8 cellular contexts compared by ENCODE assay signal in genomic region chr21:26846036-26846931, GRCh38. TPM values are rescaled to one million over a fixed set of nuclear protein-coding genes. Genes with fewer than 3 reads are reported as not detected.
A peak's percentile ranks its signal among the peaks of the same experiment; 100 is the strongest.
DNase-seq lines count a peak whose midpoint lies in the region; ATAC-seq and TF ChIP-seq lines count a peak whose summit lies in the region.

No MANE protein-coding gene starts in this region.

- DNase-seq in ELF-1 (ENCODE audit: low read depth, low spot score) (peak; percentile 77), NCI-H2171 (lab: John Stamatoyannopoulos, UW) (peak; percentile 19), brain microvascular endothelial cell (peak; percentile 63), iPS DF 6.9 (ENCODE audit: low read depth, low spot score) (no peak), prostate gland (ENCODE audit: low spot score) (peak; percentile 40), NCI-H1092 (lab: John Stamatoyannopoulos, UW) (no peak), Caco-2 (no peak)

- peaks cover 4% of the 10 kb centered on the region for H3K4me1 Mint-ChIP-seq in Caco-2 (ENCODE audit: low read depth, unreplicated experiment)

- H3K27me3 ChIP-seq in brain microvascular endothelial cell (replicated peaks) (no peaks in the 10 kb centered on the region), iPS DF 6.9 (ENCODE audit: control insufficient read depth, insufficient read depth, low read length) (no peaks in the 10 kb centered on the region), prostate gland (replicated peaks; ENCODE audit: insufficient read depth) (no peaks in the 10 kb centered on the region), Caco-2 (replicated peaks; ENCODE audit: control insufficient read depth, insufficient read depth, low read length) (no peaks in the 10 kb centered on the region)

- peak overlapping the region; percentile 87 for H3K4me3 ChIP-seq in brain microvascular endothelial cell (ENCODE audit: low read depth, low read length)
- H3K4me3 ChIP-seq in iPS DF 6.9 (ENCODE audit: low read length): peak overlapping the region; percentile 49; the same call in 1 of the 2 replicates
- peak overlapping the region; percentile 50 to 53 for H3K4me3 ChIP-seq in prostate gland
- no peak overlapping the region for H3K4me3 ChIP-seq in Caco-2 (ENCODE audit: low read depth, low read length)

- ATAC-seq in GM19328 (IDR thresholded peaks at IDR 0.05; ENCODE audit: unreplicated experiment): no peak

- in situ Hi-C loops in brain microvascular endothelial cell (cut with HindIII; ENCODE audit: low pct_ligation_motif_present, low sequenced_read_pairs): no loop called here

- H3K36me3 ChIP-seq in brain microvascular endothelial cell (replicated peaks) (peaks cover 3% of the 10 kb centered on the region), iPS DF 6.9 (ENCODE audit: control insufficient read depth, insufficient read depth, low read length) (no peaks in the 10 kb centered on the region), prostate gland (no peaks in the 10 kb centered on the region), Caco-2 (ENCODE audit: control insufficient read depth, insufficient read depth, low read length) (no peaks in the 10 kb centered on the region)

- POLR2A ChIA-PET in Caco-2 (lab: Charles Lee): no interaction called here

- H3K9me3 ChIP-seq in iPS DF 6.9 (ENCODE audit: control insufficient read depth, insufficient read depth, low read length) (no peaks in the 10 kb centered on the region), prostate gland (no peaks in the 10 kb centered on the region), Caco-2 (no peaks in the 10 kb centered on the region)

- BruUV-seq in Caco-2 (replicated peaks; lab: Mats Ljungman, UMichigan): no TSS peak

- no CpG with 5 or more reads among the region's 50 CpGs for WGBS in iPS DF 6.9 (ENCODE audit: insufficient coverage, insufficient read length)
- WGBS in prostate gland: under 1% methylated on average over 50 of the region's 50 CpGs

- CTCF ChIA-PET in Caco-2 (lab: Charles Lee): no interaction called here

- peak; percentile 54 for TF ChIP-seq POLR2A in prostate gland (IDR thresholded peaks at IDR 0.05)

- H3K27ac ChIP-seq in brain microvascular endothelial cell (peak overlapping the region; percentile 54), iPS DF 6.9 (ENCODE audit: low read length) (no peak overlapping the region), prostate gland (peak overlapping the region; percentile 83)

- peaks cover 18% of the 10 kb centered on the region for H3K9me3 Mint-ChIP-seq in Caco-2 (ENCODE audit: unreplicated experiment)

- H3K4me1 ChIP-seq in iPS DF 6.9 (ENCODE audit: control insufficient read depth, insufficient read depth, low read length): peaks cover 2% of the 10 kb centered on the region
- H3K4me1 ChIP-seq in prostate gland (replicated peaks): no peaks in the 10 kb centered on the region
- H3K4me1 ChIP-seq in Caco-2: no peaks in the 10 kb centered on the region

- no peak overlapping the region for H3K27ac Mint-ChIP-seq in Caco-2 (ENCODE audit: unreplicated experiment)

- no peak overlapping the region for H3K4me3 Mint-ChIP-seq in Caco-2 (ENCODE audit: unreplicated experiment)

- no peaks in the 10 kb centered on the region for H3K36me3 Mint-ChIP-seq in Caco-2 (ENCODE audit: insufficient read depth, unreplicated experiment)

- TF ChIP-seq CTCF in brain microvascular endothelial cell (IDR thresholded peaks at IDR 0.05; ENCODE audit: low read depth, low read length, missing control alignments) (peak; percentile 38), prostate gland (IDR thresholded peaks at IDR 0.05) (no peak), Caco-2 (IDR thresholded peaks at IDR 0.05; ENCODE audit: insufficient read depth in 1 of 2, low read depth in 1 of 2, low read length in 1 of 2, severe bottlenecking in 1 of 2, unreplicated experiment in 1 of 2) (no peak)

- no peaks in the 10 kb centered on the region for H3K27me3 Mint-ChIP-seq in Caco-2 (ENCODE audit: insufficient read depth, unreplicated experiment)

- intact Hi-C loops in prostate gland (cut with DNase I): loop anchor here (2.0 to 10.0 kb wide), 4 partner anchors 959 to 1899 kb away; no protein-coding TSS in a partner anchor
- intact Hi-C loops in Caco-2 (cut with micrococcal nuclease; ENCODE audit: unreplicated experiment): no loop called here

RNA-seq across cellular contexts. Expression of gene ADAMTS1, which starts 1.1 kb away (rescaled TPM):
- total RNA-seq in prostate gland (100 to 1,000 TPM in 1 of 2 donors, 10 to 100 TPM in 1; 19.4 to 110 TPM), Caco-2 (2022) (not detected in 2 replicates)

Comparison
In these comparisons a context has a peak if more than half of its experiments do, and no peak if none do; other contexts are left out.
1. DNase-seq: peak in ELF-1 (single experiment), NCI-H2171 (single experiment), brain microvascular endothelial cell (single experiment) and prostate gland (single experiment); none in iPS DF 6.9 (single experiment), NCI-H1092 (single experiment) and Caco-2 (0 of 2).
2. RNA of gene ADAMTS1, which starts 1.1 kb away (total RNA-seq): 19.4 to 110 TPM in prostate gland; not detected in Caco-2; every median in the first group is over 10 times any median in the second.